In genomic region chr17:307741-308507, GRCh38 we compare ENCODE assay signal across 21 cellular contexts. TPM values are rescaled to one million over a fixed set of nuclear protein-coding genes. Genes with fewer than 3 reads are reported as not detected.
DNase-seq lines count a peak whose midpoint lies in the region; ATAC-seq, FAIRE-seq and TF ChIP-seq lines count a peak whose summit lies in the region.
"Had no signal": no experiment of that assay in that cellular context is flagged by ENCODE, and none has a peak within 500 bp of the region (broad histone marks: within the 10 kb centered on the region; RNA-seq: fewer than 3 reads in every experiment).

No MANE protein-coding gene starts in this region.

- no peaks in the 10 kb centered on the region for H3K4me1 ChIP-seq in right lobe of liver
- H3K4me1 ChIP-seq in HepG2 (ENCODE audit: insufficient read depth, low read length), result no peaks in the 10 kb centered on the region
- peaks cover 0 to 21% (median 3%) of the 10 kb centered on the region in 12 donors for H3K4me1 ChIP-seq in heart left ventricle
- H3K4me1 ChIP-seq in osteoblast (ENCODE audit: insufficient read depth, low read length), result no peaks in the 10 kb centered on the region
- H3K4me1 ChIP-seq in GM23338 (ENCODE audit: insufficient read depth), result peaks cover 23% of the 10 kb centered on the region
- no peaks in the 10 kb centered on the region for H3K4me1 ChIP-seq in Karpas-422 (ENCODE audit: low read length)
- H3K4me1 ChIP-seq: Peyer's patch, tibial artery had no signal

- no peak for TF ChIP-seq RAD21 in HepG2 (CRISPR knock-in tag; IDR thresholded peaks at IDR 0.05)

- intact Hi-C loops in right lobe of liver (cut with DNase I) (no loop called here), HepG2 (cut with micrococcal nuclease; ENCODE audit: unreplicated experiment) (no loop called here), heart left ventricle (cut with DNase I) (loop anchor here in 5 of 10 donors (5.0 to 10.0 kb wide), 5 partner anchors 77 to 166 kb away; a partner anchor contains a TSS)

- no peak overlapping the region for H3K27ac Mint-ChIP-seq in GM23338
- H3K27ac Mint-ChIP-seq: activated CD4-positive, alpha-beta T cell treated with anti-CD3 and anti-CD28 coated beads, Interleukin-2, amount 10 ng/mL, durations not matched to agents 7 days and 5 days; CD8-positive, alpha-beta T cell; dendritic cell treated with granulocyte-macrophage colony-stimulating factor and Interleukin-4, amounts not matched to agents 40 ng/mL and 50 ng/mL, for 4 days; stimulated activated effector memory CD8-positive, alpha-beta T cell treated with anti-CD3 and anti-CD28 coated beads, Interleukin-12 subunit alpha, Interleukin-12 subunit beta, amount 100 ng/mL, for 72 hours had no signal

- POLR2A ChIA-PET in HepG2 (lab: Yijun Ruan, JAX), result no interaction called here

- DNase-seq in right lobe of liver (peak in 2 of 3 donors; percentile 12 to 28), HepG2 (ENCODE audit: low spot score) (no peak), heart left ventricle (peak in 4 of 5 donors; percentile 40 to 79 (median 70)), osteoblast (ENCODE audit: insufficient read length, low spot score, missing footprints) (peak; percentile 55), GM23338 (ENCODE audit: low spot score) (no peak), Karpas-422 (no peak), NCI-H82 treated with DMSO at 0.1 percent for 48 hours (lab: John Stamatoyannopoulos, UW; ENCODE audit: unreplicated experiment) (no peak), DMS53 treated with DMSO at 0.1 percent for 48 hours (lab: John Stamatoyannopoulos, UW; ENCODE audit: unreplicated experiment) (no peak)
- DNase-seq: activated CD4-positive, alpha-beta T cell treated with anti-CD3 and anti-CD28 coated beads, Interleukin-2, amount 10 ng/mL, durations not matched to agents 7 days and 5 days; activated naive CD4-positive, alpha-beta T cell treated with Interleukin-2 at 50 U/mL for 16 hours; CD8-positive, alpha-beta T cell; DMS79 treated with DMSO at 0.1 percent for 48 hours; H9; NCI-H1092; Peyer's patch; stimulated activated CD4-positive, alpha-beta T cell treated with anti-CD3 and anti-CD28 coated beads, Interleukin-12 subunit alpha, Interleukin-12 subunit beta, amount 100 ng/mL, for 4 hours; tibial artery had no signal

- H3K4me3 ChIP-seq in right lobe of liver (no peak overlapping the region), HepG2 (replicated peaks in 1 of 3; ENCODE audit: insufficient read depth in 1 of 3, low read depth in 2 of 3, low read length in 3 of 3) (no peak overlapping the region), heart left ventricle (no peak overlapping the region), osteoblast (ENCODE audit: insufficient read depth, low read length) (no peak overlapping the region), GM23338 (no peak overlapping the region), Karpas-422 (ENCODE audit: low read length) (no peak overlapping the region)
- H3K4me3 ChIP-seq: Peyer's patch, tibial artery had no signal

- H3K9me3 Mint-ChIP-seq in GM23338, result no peaks in the 10 kb centered on the region
- H3K9me3 Mint-ChIP-seq: activated CD4-positive, alpha-beta T cell treated with anti-CD3 and anti-CD28 coated beads, Interleukin-2, amount 10 ng/mL, durations not matched to agents 7 days and 5 days; CD8-positive, alpha-beta T cell; dendritic cell treated with granulocyte-macrophage colony-stimulating factor and Interleukin-4, amounts not matched to agents 40 ng/mL and 50 ng/mL, for 4 days; H9; stimulated activated effector memory CD8-positive, alpha-beta T cell treated with anti-CD3 and anti-CD28 coated beads, Interleukin-12 subunit alpha, Interleukin-12 subunit beta, amount 100 ng/mL, for 72 hours had no signal

- FAIRE-seq in HepG2 (lab: Jason Lieb, UNC), result no peak
- FAIRE-seq: A204.1 had no signal

- ATAC-seq in right lobe of liver (no peak), HepG2 (no peak), heart left ventricle (peak in 2 of 4 donors; percentile 22 to 41), GM23338 (no peak)
- ATAC-seq: CD8-positive, alpha-beta T cell; stimulated activated effector memory CD8-positive, alpha-beta T cell treated with anti-CD3 and anti-CD28 coated beads, Interleukin-12 subunit alpha, Interleukin-12 subunit beta, amount 100 ng/mL, for 72 hours had no signal

- WGBS in right lobe of liver (ENCODE audit: insufficient coverage, low coverage, low lambda C conversion rate, missing lambda C conversion rate), result 69% methylated on average over 18 of the region's 22 CpGs
- 94% methylated on average over 22 of the region's 22 CpGs for WGBS in HepG2 (ENCODE audit: low lambda C conversion rate)
- WGBS in heart left ventricle, 4 donors, result 75 to 80% (median 77%) methylated on average over 22 of the region's 22 CpGs

- H2AFZ ChIP-seq in HepG2 (ENCODE audit: low read length), result no peak overlapping the region
- no peak overlapping the region for H2AFZ ChIP-seq in osteoblast (ENCODE audit: low read length)
- H2AFZ ChIP-seq in GM23338, result no peak overlapping the region
- no peak overlapping the region for H2AFZ ChIP-seq in Karpas-422 (ENCODE audit: low read length)

- CTCF ChIA-PET in HepG2 (lab: Yijun Ruan, JAX; ENCODE audit: low intra/inter-chr PET ratio, low total read pairs), result interaction anchor here (1.2 to 3.3 kb wide), 4 partner anchors 44 to 165 kb away, joined by 3 to 69 read pairs (median 28); partner anchors contain the start of gene RPH3AL

- no peak overlapping the region for H3K4me2 ChIP-seq in HepG2 (ENCODE audit: low read depth, low read length)
- H3K4me2 ChIP-seq in osteoblast (ENCODE audit: insufficient read depth, low read length), result no peak overlapping the region
- no peak overlapping the region for H3K4me2 ChIP-seq in GM23338
- no peak overlapping the region for H3K4me2 ChIP-seq in Karpas-422 (ENCODE audit: low read depth, low read length, poor library complexity, severe bottlenecking)
- H3K4me2 ChIP-seq: KMS-11 had no signal

- no peak overlapping the region for H3K4me3 Mint-ChIP-seq in GM23338
- H3K4me3 Mint-ChIP-seq: activated CD4-positive, alpha-beta T cell treated with anti-CD3 and anti-CD28 coated beads, Interleukin-2, amount 10 ng/mL, durations not matched to agents 7 days and 5 days; CD8-positive, alpha-beta T cell; dendritic cell treated with granulocyte-macrophage colony-stimulating factor and Interleukin-4, amounts not matched to agents 40 ng/mL and 50 ng/mL, for 4 days; H9; stimulated activated effector memory CD8-positive, alpha-beta T cell treated with anti-CD3 and anti-CD28 coated beads, Interleukin-12 subunit alpha, Interleukin-12 subunit beta, amount 100 ng/mL, for 72 hours had no signal

- in situ Hi-C loops in HepG2 (cut with HindIII; ENCODE audit: extremely low pct_ligation_motif_present, low pct_unique_long_range_greater_than_20kb), result no loop called here

- BruUV-seq in HepG2 (replicated peaks; lab: Mats Ljungman, UMichigan), result no TSS peak

- H3K27me3 ChIP-seq in right lobe of liver, result no peaks in the 10 kb centered on the region
- no peaks in the 10 kb centered on the region for H3K27me3 ChIP-seq in HepG2 (ENCODE audit: control insufficient read depth in 1 of 2, insufficient read depth in 2 of 2, low read length in 2 of 2)
- H3K27me3 ChIP-seq in heart left ventricle, result peaks cover 0 to 3% (median 0%) of the 10 kb centered on the region in 9 donors
- peaks cover 3% of the 10 kb centered on the region for H3K27me3 ChIP-seq in osteoblast (ENCODE audit: insufficient read depth, low read length)
- H3K27me3 ChIP-seq in GM23338 (ENCODE audit: insufficient read depth), result no peaks in the 10 kb centered on the region
- no peaks in the 10 kb centered on the region for H3K27me3 ChIP-seq in Karpas-422 (ENCODE audit: low read length)
- H3K27me3 ChIP-seq: Peyer's patch had no signal

- 0 out of 2 replicates have a peak, but pooled peaks cover 7% of the 10 kb centered on the region for H3F3A ChIP-seq in GM23338 (replicated peaks; ENCODE audit: low read depth)

- TF ChIP-seq POLR2A in right lobe of liver (IDR thresholded peaks at IDR 0.05) (no peak), HepG2 (IDR thresholded peaks at IDR 0.05; ENCODE audit: insufficient read depth in 1 of 2, low read depth in 2 of 2, low read length in 2 of 2) (no peak), heart left ventricle (IDR thresholded peaks at IDR 0.05) (no peak)

- no peak overlapping the region for H3K27ac ChIP-seq in right lobe of liver
- H3K27ac ChIP-seq in HepG2 (ENCODE audit: extremely low read length, insufficient read depth, low read length), result no peak overlapping the region
- H3K27ac ChIP-seq in heart left ventricle, result peak overlapping the region in 6 of 12 donors; percentile 20 to 57 (median 40)
- H3K27ac ChIP-seq in osteoblast (ENCODE audit: low read depth, low read length), result no peak overlapping the region
- no peak overlapping the region for H3K27ac ChIP-seq in GM23338 (ENCODE audit: low read depth)
- no peak overlapping the region for H3K27ac ChIP-seq in Karpas-422 (ENCODE audit: low read length)
- H3K27ac ChIP-seq: KMS-11, Peyer's patch, tibial artery had no signal

- H3K9ac ChIP-seq in HepG2 (ENCODE audit: insufficient read depth, low read depth, low read length), result no peak overlapping the region
- no peak overlapping the region for H3K9ac ChIP-seq in Karpas-422 (ENCODE audit: low read length)
- H3K9ac ChIP-seq: KMS-11 had no signal

- no peak for TF ChIP-seq EP300 in HepG2 (IDR thresholded peaks at IDR 0.05; ENCODE audit: low read depth in 2 of 2, low read length in 2 of 2)
- no peak for TF ChIP-seq EP300 in HepG2 (CRISPR knock-in tag; IDR thresholded peaks at IDR 0.05; ENCODE audit: borderline replicate concordance)

- no peaks in the 10 kb centered on the region for H3K9me2 ChIP-seq in GM23338 (ENCODE audit: insufficient read depth)
- no peaks in the 10 kb centered on the region for H3K9me2 ChIP-seq in Karpas-422 (replicated peaks; ENCODE audit: insufficient read depth, low read length)

- H3K36me3 Mint-ChIP-seq in GM23338 (ENCODE audit: low read depth), result no peaks in the 10 kb centered on the region
- H3K36me3 Mint-ChIP-seq: CD8-positive, alpha-beta T cell; stimulated activated effector memory CD8-positive, alpha-beta T cell treated with anti-CD3 and anti-CD28 coated beads, Interleukin-12 subunit alpha, Interleukin-12 subunit beta, amount 100 ng/mL, for 72 hours had no signal

- peaks cover 14% of the 10 kb centered on the region for H3K27me3 Mint-ChIP-seq in GM23338 (ENCODE audit: insufficient read depth, low read depth, poor library complexity)
- H3K27me3 Mint-ChIP-seq: activated CD4-positive, alpha-beta T cell treated with anti-CD3 and anti-CD28 coated beads, Interleukin-2, amount 10 ng/mL, durations not matched to agents 7 days and 5 days had no signal

- no peaks in the 10 kb centered on the region for H3K9me3 ChIP-seq in right lobe of liver
- H3K9me3 ChIP-seq in HepG2 (ENCODE audit: low read length), result no peaks in the 10 kb centered on the region
- H3K9me3 ChIP-seq in heart left ventricle, result no peaks in the 10 kb centered on the region
- no peaks in the 10 kb centered on the region for H3K9me3 ChIP-seq in osteoblast (ENCODE audit: low read depth, low read length)
- no peaks in the 10 kb centered on the region for H3K9me3 ChIP-seq in Karpas-422 (ENCODE audit: low read length)
- H3K9me3 ChIP-seq: Peyer's patch, tibial artery had no signal

- peaks cover 4% of the 10 kb centered on the region for H4K20me1 ChIP-seq in HepG2 (ENCODE audit: insufficient read depth, low read length)
- H4K20me1 ChIP-seq in osteoblast (ENCODE audit: insufficient read depth, low read length), result no peaks in the 10 kb centered on the region
- no peaks in the 10 kb centered on the region for H4K20me1 ChIP-seq in GM23338 (replicated peaks; ENCODE audit: insufficient read depth)
- no peaks in the 10 kb centered on the region for H4K20me1 ChIP-seq in Karpas-422 (ENCODE audit: insufficient read depth, low read depth, low read length)

- H3K79me2 ChIP-seq in HepG2 (ENCODE audit: insufficient read depth, low read length) (no peaks in the 10 kb centered on the region), osteoblast (ENCODE audit: insufficient read depth, low read length) (no peaks in the 10 kb centered on the region), GM23338 (replicated peaks; ENCODE audit: insufficient read depth) (no peaks in the 10 kb centered on the region), Karpas-422 (ENCODE audit: low read length) (no peaks in the 10 kb centered on the region)

- TF ChIP-seq CTCF in right lobe of liver (IDR thresholded peaks at IDR 0.05) (no peak), HepG2 (CRISPR knock-in tag; IDR thresholded peaks at IDR 0.05) (no peak), heart left ventricle (IDR thresholded peaks at IDR 0.05) (no peak), osteoblast (IDR thresholded peaks at IDR 0.05; ENCODE audit: extremely low read depth, low read depth, low read length) (no peak), GM23338 (conservative IDR thresholded peaks at IDR 0.05; ENCODE audit: low read depth in 2 of 2) (no peak)

- H3K36me3 ChIP-seq in right lobe of liver, result peaks cover 0 to 8% (median 1%) of the 10 kb centered on the region in 4 donors
- H3K36me3 ChIP-seq in HepG2 (replicated peaks in 1 of 2; ENCODE audit: control insufficient read depth in 1 of 2, insufficient read depth in 2 of 2, low read length in 2 of 2), result peaks cover 2 to 7% of the 10 kb centered on the region in 2 experiments; a peak in 3 of 5 replicates
- no peaks in the 10 kb centered on the region for H3K36me3 ChIP-seq in heart left ventricle
- H3K36me3 ChIP-seq in osteoblast (ENCODE audit: insufficient read depth, low read length), result no peaks in the 10 kb centered on the region
- H3K36me3 ChIP-seq in GM23338 (ENCODE audit: insufficient read depth), result no peaks in the 10 kb centered on the region
- H3K36me3 ChIP-seq in Karpas-422 (ENCODE audit: insufficient read depth, low read length), result no peaks in the 10 kb centered on the region
- H3K36me3 ChIP-seq: Peyer's patch, tibial artery had no signal

- H3K4me1 Mint-ChIP-seq in GM23338, result peaks cover 35% of the 10 kb centered on the region
- H3K4me1 Mint-ChIP-seq: activated CD4-positive, alpha-beta T cell treated with anti-CD3 and anti-CD28 coated beads, Interleukin-2, amount 10 ng/mL, durations not matched to agents 7 days and 5 days had no signal

RNA-seq across cellular contexts. Expression of gene RPH3AL, which starts 44.7 kb away (rescaled TPM):
- total RNA-seq in right lobe of liver (10 to 100 TPM; 17.6 to 74.0 (median 25.7) TPM), HepG2 (2016; rRNA removed; fragmentation: Illumina TruSeq; extraction: Trizol) (6.7 and 7.8 TPM in 2 replicates), heart left ventricle (1 to 10 TPM; 2.8 to 9.4 (median 6.7) TPM), osteoblast (2.9 and 3.2 TPM in 2 replicates)
- total RNA-seq in HepG2 (2016; cell fraction: cytosol; rRNA removed; fragmentation: Illumina TruSeq; extraction: Trizol; ENCODE audit: low read depth), result 10.8 and 13.9 TPM in 2 replicates
- 8.0 and 8.6 TPM in 2 replicates for total RNA-seq in HepG2 (2016; cell fraction: insoluble cytoplasmic fraction; rRNA removed; fragmentation: Illumina TruSeq; extraction: Trizol)
- 12.1 and 13.4 TPM in 2 replicates for total RNA-seq in HepG2 (2016; cell fraction: membrane; rRNA removed; fragmentation: Illumina TruSeq; extraction: Trizol)
- total RNA-seq in HepG2 (2016; cell fraction: nucleus; rRNA removed; fragmentation: Illumina TruSeq; extraction: Trizol), result 6.4 and 8.4 TPM in 2 replicates
- polyA plus RNA-seq in HepG2 (2011; rRNA removed) (16.4 and 20.7 TPM in 2 replicates), heart left ventricle (1 to 10 TPM; 4.3 to 6.3 TPM), GM23338 (2016; fragmentation: Nextera tagmentation; extraction: Ambion mirVana) (2.7 and 3.5 TPM in 2 replicates)
- 14.3 and 17.0 TPM in 2 replicates for polyA plus RNA-seq in HepG2 (2011; cell fraction: cytosol; rRNA removed)
- 21.3 and 26.7 TPM in 2 replicates for polyA plus RNA-seq in HepG2 (2011; cell fraction: nucleus; rRNA removed)
- polyA plus RNA-seq in HepG2 (2012), result 11.7 and 14.0 TPM in 2 replicates
- polyA plus RNA-seq in HepG2 (2016; cell fraction: cytosol; fragmentation: Illumina TruSeq; extraction: Trizol; ENCODE audit: low read depth), result 4.1 and 4.3 TPM in 2 replicates
- 6.7 and 7.3 TPM in 2 replicates for polyA plus RNA-seq in HepG2 (2016; cell fraction: insoluble cytoplasmic fraction; fragmentation: Illumina TruSeq; extraction: Trizol; ENCODE audit: low read depth)
- 9.3 and 12.3 TPM in 2 replicates for polyA plus RNA-seq in HepG2 (2016; cell fraction: membrane; fragmentation: Illumina TruSeq; extraction: Trizol; ENCODE audit: low read depth)
- polyA plus RNA-seq in HepG2 (2016; cell fraction: nucleus; fragmentation: Illumina TruSeq; extraction: Trizol; ENCODE audit: insufficient read depth, low read depth), result 8.0 and 9.6 TPM in 2 replicates
- polyA minus RNA-seq in HepG2 (2011; rRNA and poly(A)+ RNA removed; ENCODE audit: low replicate concordance), result 4.7 and 30.0 TPM in 2 replicates
- polyA minus RNA-seq in HepG2 (2011; cell fraction: cytosol; rRNA and poly(A)+ RNA removed), result 12.5 TPM in 2 replicates
- polyA minus RNA-seq in HepG2 (2011; cell fraction: nucleus; rRNA and poly(A)+ RNA removed), result 29.4 and 31.1 TPM in 2 replicates
- 3.5 and 6.3 TPM in 2 replicates for total RNA-seq in GM23338 (2014; rRNA removed; shearing (Covaris generic))
- total RNA-seq in Karpas-422 (2014; rRNA removed; shearing (Covaris generic); ENCODE audit: low replicate concordance), result 0.29 TPM in 1 of 2 replicates, not detected in the other

Comparison
In these comparisons a context has a peak if more than half of its experiments do, and no peak if none do; other contexts are left out.
1. DNase-seq: peak in right lobe of liver (2 of 3), heart left ventricle (4 of 5) and osteoblast (single experiment); none in HepG2 (single experiment), GM23338 (single experiment), Karpas-422 (single experiment), NCI-H82 treated with DMSO at 0.1 percent for 48 hours (single experiment) and DMS53 treated with DMSO at 0.1 percent for 48 hours (single experiment).